26 cellular contexts compared by ENCODE assay signal in genomic region chr20:46992640-46993035, GRCh38.
DNase-seq lines count a peak whose midpoint lies in the region; ATAC-seq and TF ChIP-seq lines count a peak whose summit lies in the region.
"Had no signal": no experiment of that assay in that cellular context is flagged by ENCODE, and none has a peak within 500 bp of the region (broad histone marks: within the 10 kb centered on the region; RNA-seq: fewer than 3 reads in every experiment).

No MANE protein-coding gene starts in this region.

- H3K4me1 ChIP-seq in esophagus squamous epithelium (peaks cover 20 to 81% (median 25%) of the 10 kb centered on the region in 3 donors), thyroid gland (peaks cover 41 to 66% of the 10 kb centered on the region in 2 donors)
- H3K4me1 ChIP-seq: right lobe of liver had no signal

- H3K4me3 ChIP-seq in esophagus squamous epithelium (no peak overlapping the region), thyroid gland (replicated peaks in 1 of 3) (no peak overlapping the region)
- H3K4me3 ChIP-seq: right lobe of liver had no signal

- H3K9me3 Mint-ChIP-seq in activated CD8-positive, alpha-beta memory T cell treated with anti-CD3 and anti-CD28 coated beads, Interleukin-2, amount 10 ng/mL, durations not matched to agents 7 days and 5 days (ENCODE audit: low read depth), result no peaks in the 10 kb centered on the region
- H3K9me3 Mint-ChIP-seq: activated T-cell treated with anti-CD3 and anti-CD28 coated beads, Interleukin-2, amount 50 U/mL, for 72 hours; T-cell had no signal

- H3K27ac ChIP-seq in esophagus squamous epithelium (peak overlapping the region; percentile 11 to 93 (median 72)), thyroid gland (peak overlapping the region; percentile 49 to 90 (median 86))
- H3K27ac ChIP-seq: epithelial cell of prostate, right lobe of liver had no signal

- no peak overlapping the region for H3K4me3 Mint-ChIP-seq in activated CD8-positive, alpha-beta memory T cell treated with anti-CD3 and anti-CD28 coated beads, Interleukin-2, amount 10 ng/mL, durations not matched to agents 7 days and 5 days
- H3K4me3 Mint-ChIP-seq: activated T-cell treated with anti-CD3 and anti-CD28 coated beads, Interleukin-2, amount 50 U/mL, for 72 hours; T-cell had no signal

- WGBS in esophagus squamous epithelium, 2 donors, result 92 to 100% methylated on average over 1 to 2 of the region's 2 CpGs
- 56 to 58% methylated on average over 2 of the region's 2 CpGs for WGBS in thyroid gland, 2 donors

- no peak for TF ChIP-seq POLR2A in esophagus squamous epithelium (IDR thresholded peaks at IDR 0.05)
- TF ChIP-seq POLR2A in thyroid gland (IDR thresholded peaks at IDR 0.05), result no peak

- DNase-seq in activated CD8-positive, alpha-beta memory T cell treated with anti-CD3 and anti-CD28 coated beads, Interleukin-2, amount 10 ng/mL, durations not matched to agents 7 days and 5 days, result no peak
- DNase-seq in activated CD8-positive, alpha-beta memory T cell treated with anti-CD3 and anti-CD28 coated beads for 24 hours, result no peak
- DNase-seq in NCI-H146 treated with DMSO at 0.1 percent for 48 hours (lab: John Stamatoyannopoulos, UW; ENCODE audit: unreplicated experiment) (peak; percentile 10), esophagus squamous epithelium (lab: John Stamatoyannopoulos, UW) (no peak), thyroid gland (peak; percentile 76 to 77), NCI-H510A (lab: John Stamatoyannopoulos, UW) (no peak), Kasumi-1 (lab: John Stamatoyannopoulos, UW) (no peak)
- DNase-seq: activated naive CD4-positive, alpha-beta T cell treated with Interleukin-2 at 50 U/mL for 16 hours; activated T-cell treated with anti-CD3 and anti-CD28 coated beads, Interleukin-2, amount 50 U/mL, for 72 hours; amniotic stem cell; C1 segment of cervical spinal cord; Caco-2; DMS79; effector CD4-positive, alpha-beta T cell; GF-D8; HCEC 1CT; MV-4-11; NCI-H1436 treated with DMSO at 0.1 percent for 48 hours; NCI-H748 treated with DMSO at 0.1 percent for 48 hours; right lobe of liver; RPMI8226; stimulated activated CD4-positive, alpha-beta T cell treated with anti-CD3 and anti-CD28 coated beads, Interleukin-12 subunit alpha, Interleukin-12 subunit beta, amount 100 ng/mL, for 4 hours; stimulated activated CD4-positive, alpha-beta T cell treated with anti-CD3 and anti-CD28 coated beads, Interleukin-4, amount 100 ng/mL, for 1 hour; T-cell had no signal

- H3K4me1 Mint-ChIP-seq in activated CD8-positive, alpha-beta memory T cell treated with anti-CD3 and anti-CD28 coated beads, Interleukin-2, amount 10 ng/mL, durations not matched to agents 7 days and 5 days, result peaks cover 63% of the 10 kb centered on the region

- H3K27me3 Mint-ChIP-seq in activated CD8-positive, alpha-beta memory T cell treated with anti-CD3 and anti-CD28 coated beads, Interleukin-2, amount 10 ng/mL, durations not matched to agents 7 days and 5 days, result peaks cover 8% of the 10 kb centered on the region

- intact Hi-C loops in esophagus squamous epithelium (cut with DNase I) (no loop called here), thyroid gland (cut with DNase I) (no loop called here)

- H3K36me3 Mint-ChIP-seq in activated CD8-positive, alpha-beta memory T cell treated with anti-CD3 and anti-CD28 coated beads, Interleukin-2, amount 10 ng/mL, durations not matched to agents 7 days and 5 days, result peaks cover 3% of the 10 kb centered on the region
- H3K36me3 Mint-ChIP-seq: T-cell, type B pancreatic cell had no signal

- H3K27me3 ChIP-seq in esophagus squamous epithelium, result peaks cover 0 to 3% (median 0%) of the 10 kb centered on the region in 4 donors
- no peaks in the 10 kb centered on the region for H3K27me3 ChIP-seq in thyroid gland
- H3K27me3 ChIP-seq: right lobe of liver had no signal

- ATAC-seq in activated CD8-positive, alpha-beta memory T cell treated with anti-CD3 and anti-CD28 coated beads, Interleukin-2, amount 10 ng/mL, durations not matched to agents 7 days and 5 days, result no peak
- ATAC-seq: activated T-cell treated with anti-CD3 and anti-CD28 coated beads, Interleukin-2, amount 50 U/mL, for 72 hours; T-cell had no signal

- TF ChIP-seq CTCF in esophagus squamous epithelium (IDR thresholded peaks at IDR 0.05) (no peak), thyroid gland (IDR thresholded peaks at IDR 0.05) (no peak)

- no peaks in the 10 kb centered on the region for H3K36me3 ChIP-seq in esophagus squamous epithelium
- H3K36me3 ChIP-seq in thyroid gland, result no peaks in the 10 kb centered on the region
- H3K36me3 ChIP-seq: right lobe of liver had no signal

- H3K9me3 ChIP-seq in esophagus squamous epithelium, result no peaks in the 10 kb centered on the region
- H3K9me3 ChIP-seq in thyroid gland, result no peaks in the 10 kb centered on the region
- H3K9me3 ChIP-seq: Caco-2, right lobe of liver had no signal

- CTCF ChIA-PET in activated CD8-positive, alpha-beta memory T cell treated with anti-CD3 and anti-CD28 coated beads, Interleukin-2, amount 10 ng/mL, durations not matched to agents 7 days and 5 days (lab: Charles Lee), result no interaction called here

- H3K27ac Mint-ChIP-seq in activated CD8-positive, alpha-beta memory T cell treated with anti-CD3 and anti-CD28 coated beads, Interleukin-2, amount 10 ng/mL, durations not matched to agents 7 days and 5 days, result peak overlapping the region; percentile 50
- H3K27ac Mint-ChIP-seq: T-cell had no signal

Comparison
In these comparisons a context has a peak if more than half of its experiments do, and no peak if none do; other contexts are left out.
1. DNase-seq: peak in NCI-H146 treated with DMSO at 0.1 percent for 48 hours (single experiment) and thyroid gland (2 of 2); none in activated CD8-positive, alpha-beta memory T cell treated with anti-CD3 and anti-CD28 coated beads, Interleukin-2, amount 10 ng/mL, durations not matched to agents 7 days and 5 days (single experiment), activated CD8-positive, alpha-beta memory T cell treated with anti-CD3 and anti-CD28 coated beads for 24 hours (single experiment), esophagus squamous epithelium (single experiment), NCI-H510A (single experiment) and Kasumi-1 (0 of 2).